ENCODE assay signal across 23 cellular contexts in the genomic region with DNA sequence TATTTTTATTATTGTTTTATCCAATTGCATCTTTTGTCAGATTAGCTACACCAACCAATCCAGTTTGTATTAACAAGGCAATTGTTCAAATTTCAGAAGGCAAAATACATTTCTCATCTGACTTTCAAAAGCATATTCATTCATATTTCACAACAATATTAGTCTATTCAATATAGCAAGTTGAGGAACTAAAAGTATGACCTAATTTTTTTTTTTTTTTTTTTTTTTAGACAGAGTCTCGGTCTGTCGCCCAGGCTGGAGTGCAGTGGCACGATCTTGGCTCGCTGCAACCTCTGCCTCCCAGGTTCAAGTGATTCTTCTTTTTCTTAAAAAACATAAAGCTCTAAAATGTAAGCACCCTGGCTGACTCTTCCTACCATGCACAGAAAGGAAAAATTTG. TPM values are rescaled to one million over a fixed set of nuclear protein-coding genes. Genes with fewer than 3 reads are reported as not detected.
"Had no signal": no experiment of that assay in that cellular context is flagged by ENCODE, and none has a peak within 500 bp of the region (broad histone marks: within the 10 kb centered on the region; RNA-seq: fewer than 3 reads in every experiment).

No MANE protein-coding gene starts in this region.

- H3K27ac Mint-ChIP-seq: activated CD4-positive, alpha-beta T cell treated with anti-CD3 and anti-CD28 coated beads, Interleukin-2, amount 10 ng/mL, durations not matched to agents 24 days and 14 days; effector memory CD8-positive, alpha-beta T cell; nephron; progenitor cell of endocrine pancreas had no signal

- DNase-seq: activated CD4-positive, alpha-beta memory T cell treated with anti-CD3 and anti-CD28 coated beads for 36 hours; activated CD4-positive, alpha-beta T cell treated with anti-CD3 and anti-CD28 coated beads, Interleukin-2, amount 10 ng/mL, durations not matched to agents 24 days and 14 days; activated CD4-positive, CD25-positive, alpha-beta regulatory T cell treated with anti-CD3 and anti-CD28 coated beads, Interleukin-2, amount 50 U/mL, for 72 hours; activated naive CD4-positive, alpha-beta T cell; adrenal gland; aorta; body of pancreas; effector memory CD8-positive, alpha-beta T cell; erythroblast; hippocampal formation; kidney; left colon; mammary epithelial cell; ovary; right lobe of liver; stimulated activated CD4-positive, alpha-beta T cell treated with anti-CD3 and anti-CD28 coated beads, Interleukin-12 subunit alpha, Interleukin-12 subunit beta, amount 100 ng/mL, for 4 hours; stimulated activated CD4-positive, alpha-beta T cell treated with anti-CD3 and anti-CD28 coated beads, Interleukin-4, amount 100 ng/mL, for 1 hour; stomach; T-helper 1 cell had no signal

- H3K4me1 Mint-ChIP-seq: nephron had no signal

- ATAC-seq: activated naive CD4-positive, alpha-beta T cell treated with anti-CD3 and anti-CD28 coated beads, Interleukin-2, amount 50 U/mL, for 72 hours; body of pancreas; effector memory CD8-positive, alpha-beta T cell; left colon; right lobe of liver had no signal

- H3K27me3 Mint-ChIP-seq: activated CD4-positive, alpha-beta memory T cell treated with anti-CD3 and anti-CD28 coated beads for 36 hours; activated CD4-positive, alpha-beta T cell treated with anti-CD3 and anti-CD28 coated beads, Interleukin-2, amount 10 ng/mL, durations not matched to agents 24 days and 14 days; effector memory CD8-positive, alpha-beta T cell; progenitor cell of endocrine pancreas had no signal

- H3K4me3 Mint-ChIP-seq: activated CD4-positive, alpha-beta memory T cell treated with anti-CD3 and anti-CD28 coated beads for 36 hours; activated CD4-positive, alpha-beta T cell treated with anti-CD3 and anti-CD28 coated beads, Interleukin-2, amount 10 ng/mL, durations not matched to agents 24 days and 14 days; effector memory CD8-positive, alpha-beta T cell; nephron had no signal

- H3K9me3 Mint-ChIP-seq: activated CD4-positive, alpha-beta memory T cell treated with anti-CD3 and anti-CD28 coated beads for 36 hours; activated CD4-positive, alpha-beta T cell treated with anti-CD3 and anti-CD28 coated beads, Interleukin-2, amount 10 ng/mL, durations not matched to agents 24 days and 14 days; activated naive CD4-positive, alpha-beta T cell treated with anti-CD3 and anti-CD28 coated beads, Interleukin-2, amount 50 U/mL, for 72 hours; effector memory CD8-positive, alpha-beta T cell; nephron had no signal

RNA-seq across cellular contexts. Expression of a gene that starts 25.5 kb away (rescaled TPM):
- total RNA-seq: fibroblast of villous mesenchyme had no signal
